In genomic region chr1:26078286-26079177, GRCh38 we compare ENCODE assay signal across 29 cellular contexts. TPM values are rescaled to one million over a fixed set of nuclear protein-coding genes. Genes with fewer than 3 reads are reported as not detected.
A peak's percentile ranks its signal among the peaks of the same experiment; 100 is the strongest.
DNase-seq lines count a peak whose midpoint lies in the region; ATAC-seq and TF ChIP-seq lines count a peak whose summit lies in the region.
"Had no signal": no experiment of that assay in that cellular context is flagged by ENCODE, and none has a peak within 500 bp of the region (broad histone marks: within the 10 kb centered on the region; RNA-seq: fewer than 3 reads in every experiment).

No MANE protein-coding gene starts in this region.

- WGBS in body of pancreas, 2 donors = 50 to 64% methylated on average over 8 of the region's 8 CpGs

- DNase-seq in body of pancreas (no peak), mucosa of gallbladder (ENCODE audit: low spot score) (peak; percentile 80), amniotic stem cell (lab: John Stamatoyannopoulos, UW) (no peak), inferior parietal cortex (ENCODE audit: extremely low spot score) (no peak)
- no peak for DNase-seq in activated naive CD4-positive, alpha-beta T cell treated with anti-CD3 and anti-CD28 coated beads, Interleukin-2, amount 10 ng/mL, durations not matched to agents 7 days and 5 days
- DNase-seq in activated T-cell treated with anti-CD3 and anti-CD28 coated beads, Interleukin-2, amount 50 U/mL, for 1 hour = no peak
- DNase-seq: activated CD8-positive, alpha-beta memory T cell treated with anti-CD3 and anti-CD28 coated beads for 24 hours; activated naive CD4-positive, alpha-beta T cell treated with anti-CD3 and anti-CD28 coated beads, Interleukin-2, amount 50 U/mL, for 16 hours; activated T-cell treated with anti-CD3 and anti-CD28 coated beads, Interleukin-2, amount 50 U/mL, for 48 hours; aorta; BE2C; dorsolateral prefrontal cortex; foreskin keratinocyte; GOT3; IMR-90; kidney; MG63; naive thymus-derived CD4-positive, alpha-beta T cell; NCI-H1436 treated with DMSO at 0.1 percent for 48 hours; NCI-H524 treated with DMSO at 0.1 percent for 48 hours; right lobe of liver; T-helper 9 cell had no signal

- intact Hi-C loops in body of pancreas (cut with DNase I) = no loop called here

- TF ChIP-seq RAD21 in Ishikawa (IDR thresholded peaks at IDR 0.05; ENCODE audit: low read depth) = no peak

- peak overlapping the region; percentile 80 for H3K4me2 ChIP-seq in BLaER1

- no peaks in the 10 kb centered on the region for H4K20me1 ChIP-seq in BLaER1

- no peak overlapping the region for H3K4me3 Mint-ChIP-seq in activated naive CD4-positive, alpha-beta T cell treated with anti-CD3 and anti-CD28 coated beads, Interleukin-2, amount 10 ng/mL, durations not matched to agents 7 days and 5 days
- H3K4me3 Mint-ChIP-seq: central memory CD8-positive, alpha-beta T cell; naive thymus-derived CD4-positive, alpha-beta T cell had no signal

- no peaks in the 10 kb centered on the region for H3K36me3 ChIP-seq in BLaER1
- H3K36me3 ChIP-seq in body of pancreas (replicated peaks in 1 of 2; ENCODE audit: insufficient read depth in 1 of 2, low read depth in 2 of 2) = no peaks in the 10 kb centered on the region
- H3K36me3 ChIP-seq: BE2C, MG63, right lobe of liver had no signal

- no peak for ATAC-seq in body of pancreas
- ATAC-seq: foreskin keratinocyte; naive thymus-derived CD4-positive, alpha-beta T cell; right lobe of liver had no signal

- H3K4me1 Mint-ChIP-seq in activated naive CD4-positive, alpha-beta T cell treated with anti-CD3 and anti-CD28 coated beads, Interleukin-2, amount 10 ng/mL, durations not matched to agents 7 days and 5 days = peaks cover 20% of the 10 kb centered on the region
- H3K4me1 Mint-ChIP-seq: central memory CD8-positive, alpha-beta T cell had no signal

- peak overlapping the region; percentile 84 for H3K27ac ChIP-seq in BLaER1
- H3K27ac ChIP-seq in body of pancreas = peak overlapping the region in 3 of 4 donors; percentile 14 to 63 (median 58)
- H3K27ac ChIP-seq: dorsolateral prefrontal cortex, foreskin keratinocyte, right lobe of liver, RWPE1 had no signal

- CTCF ChIA-PET in activated naive CD4-positive, alpha-beta T cell treated with anti-CD3 and anti-CD28 coated beads, Interleukin-2, amount 10 ng/mL, durations not matched to agents 7 days and 5 days (lab: Charles Lee) = no interaction called here

- no peak for TF ChIP-seq CTCF in body of pancreas (IDR thresholded peaks at IDR 0.05)

- TF ChIP-seq EP300 in Ishikawa (IDR thresholded peaks at IDR 0.05; ENCODE audit: borderline replicate concordance) = no peak

- no peak overlapping the region for H3K27ac Mint-ChIP-seq in activated naive CD4-positive, alpha-beta T cell treated with anti-CD3 and anti-CD28 coated beads, Interleukin-2, amount 10 ng/mL, durations not matched to agents 7 days and 5 days
- H3K27ac Mint-ChIP-seq: naive thymus-derived CD4-positive, alpha-beta T cell had no signal

- H3K4me1 ChIP-seq in BLaER1 = peaks cover 52% of the 10 kb centered on the region
- H3K4me1 ChIP-seq in body of pancreas = peaks cover 71% of the 10 kb centered on the region
- H3K4me1 ChIP-seq: BE2C, foreskin keratinocyte had no signal

- H3K9ac ChIP-seq in BLaER1 = peak overlapping the region; percentile 66

- no peak for TF ChIP-seq POLR2A in body of pancreas (IDR thresholded peaks at IDR 0.05)

- no peaks in the 10 kb centered on the region for H3K27me3 ChIP-seq in BLaER1
- no peaks in the 10 kb centered on the region for H3K27me3 ChIP-seq in body of pancreas
- H3K27me3 ChIP-seq: BE2C, foreskin keratinocyte, MG63, right lobe of liver had no signal

- H3K4me3 ChIP-seq in BLaER1 (no peak overlapping the region), body of pancreas (no peak overlapping the region)
- H3K4me3 ChIP-seq: dorsolateral prefrontal cortex, MG63, right lobe of liver had no signal

- H3K9me3 Mint-ChIP-seq in activated naive CD4-positive, alpha-beta T cell treated with anti-CD3 and anti-CD28 coated beads, Interleukin-2, amount 10 ng/mL, durations not matched to agents 7 days and 5 days = no peaks in the 10 kb centered on the region
- H3K9me3 Mint-ChIP-seq: central memory CD8-positive, alpha-beta T cell had no signal

- peaks cover 74% of the 10 kb centered on the region for H3K27me3 Mint-ChIP-seq in activated naive CD4-positive, alpha-beta T cell treated with anti-CD3 and anti-CD28 coated beads, Interleukin-2, amount 10 ng/mL, durations not matched to agents 7 days and 5 days

- H3K36me3 Mint-ChIP-seq in activated naive CD4-positive, alpha-beta T cell treated with anti-CD3 and anti-CD28 coated beads, Interleukin-2, amount 10 ng/mL, durations not matched to agents 7 days and 5 days = no peaks in the 10 kb centered on the region

- H3K9me3 ChIP-seq in BLaER1 (no peaks in the 10 kb centered on the region), body of pancreas (no peaks in the 10 kb centered on the region)
- H3K9me3 ChIP-seq: BE2C, MG63, right lobe of liver had no signal

TF ChIP-seq in Ishikawa, 13 proteins besides CTCF, POLR2A, EP300 and RAD21:
- TF ChIP-seq NFIC (IDR thresholded peaks at IDR 0.05) (no peak), FOXM1 (IDR thresholded peaks at IDR 0.05; ENCODE audit: borderline replicate concordance, low read depth) (no peak), ZBTB7A (IDR thresholded peaks at IDR 0.05; ENCODE audit: low read depth) (no peak)
- TF ChIP-seq, protein P1, sequence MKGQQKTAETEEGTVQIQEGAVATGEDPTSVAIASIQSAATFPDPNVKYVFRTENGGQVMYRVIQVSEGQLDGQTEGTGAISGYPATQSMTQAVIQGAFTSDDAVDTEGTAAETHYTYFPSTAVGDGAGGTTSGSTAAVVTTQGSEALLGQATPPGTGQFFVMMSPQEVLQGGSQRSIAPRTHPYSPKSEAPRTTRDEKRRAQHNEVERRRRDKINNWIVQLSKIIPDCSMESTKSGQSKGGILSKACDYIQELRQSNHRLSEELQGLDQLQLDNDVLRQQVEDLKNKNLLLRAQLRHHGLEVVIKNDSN (IDR thresholded peaks at IDR 0.05) = 0 out of 2 replicates have a peak, but pooled peaks have one; percentile 12

RNA-seq across cellular contexts. Expression of gene TRIM63, which starts 11.1 kb away (rescaled TPM):
- total RNA-seq in body of pancreas (not detected), mucosa of gallbladder (6.1 TPM)
- total RNA-seq: A673; epithelial cell of proximal tubule; foreskin keratinocyte; IMR-90; naive thymus-derived CD4-positive, alpha-beta T cell had no signal

RNA-seq across cellular contexts. Expression of gene SLC30A2, which starts 32.6 kb away (rescaled TPM):
- total RNA-seq in body of pancreas = 10 to 100 TPM; 44.5 to 64.6 TPM
- 166 TPM for total RNA-seq in mucosa of gallbladder
- total RNA-seq: A673; aorta; epithelial cell of proximal tubule; foreskin keratinocyte; IMR-90; naive thymus-derived CD4-positive, alpha-beta T cell; osteoblast had no signal

RNA-seq across cellular contexts. Expression of gene PDIK1L, which starts 33.1 kb away (rescaled TPM):
- total RNA-seq in body of pancreas = 1 to 10 TPM; 5.6 to 7.8 TPM
- total RNA-seq in mucosa of gallbladder = 19.0 TPM

RNA-seq across cellular contexts. Expression of gene EXTL1, which starts 57.0 kb away (rescaled TPM):
- not detected for total RNA-seq in body of pancreas
- total RNA-seq in mucosa of gallbladder = 1.6 TPM
- total RNA-seq: A673 had no signal
